8 cellular contexts compared by ENCODE assay signal in genomic region chr3:147616998-147617619, GRCh38.
A peak's percentile ranks its signal among the peaks of the same experiment; 100 is the strongest.
DNase-seq lines count a peak whose midpoint lies in the region; ATAC-seq and TF ChIP-seq lines count a peak whose summit lies in the region.

No MANE protein-coding gene starts in this region.

- H3K9me3 Mint-ChIP-seq in WTC11 (no peaks in the 10 kb centered on the region), T-cell (peaks cover 0 to 4% (median 0%) of the 10 kb centered on the region in 3 donors)

- H3K36me3 ChIP-seq in esophagus squamous epithelium: no peaks in the 10 kb centered on the region

- TF ChIP-seq CTCF in WTC11 (IDR thresholded peaks at IDR 0.05) (peak; percentile 59), esophagus squamous epithelium (IDR thresholded peaks at IDR 0.05) (no peak)

- no peaks in the 10 kb centered on the region for H3K27me3 ChIP-seq in esophagus squamous epithelium

- H3K27ac ChIP-seq in esophagus squamous epithelium: no peak overlapping the region

- TF ChIP-seq POLR2A in esophagus squamous epithelium (IDR thresholded peaks at IDR 0.05): no peak

- intact Hi-C loops in esophagus squamous epithelium (cut with DNase I): no loop called here

- 5 to 16% methylated on average over 2 of the region's 2 CpGs for WGBS in esophagus squamous epithelium, 2 donors

- H3K4me3 Mint-ChIP-seq in WTC11 (no peak overlapping the region), T-cell (no peak overlapping the region)

- DNase-seq in DMS53 (lab: John Stamatoyannopoulos, UW) (peak; percentile 75), M059J (ENCODE audit: low read depth) (peak; percentile 19), WTC11 (ENCODE audit: low spot score) (no peak), lung microvascular endothelial cell (ENCODE audit: low read depth in 2 of 2) (peak; percentile 23 to 33), T-cell (no peak), NCI-H2227 (lab: John Stamatoyannopoulos, UW; ENCODE audit: unreplicated experiment) (no peak), T-helper 9 cell (no peak), esophagus squamous epithelium (lab: John Stamatoyannopoulos, UW) (no peak)

- no peak overlapping the region for H3K4me3 ChIP-seq in esophagus squamous epithelium

- no peaks in the 10 kb centered on the region for H3K9me3 ChIP-seq in esophagus squamous epithelium

- H3K36me3 Mint-ChIP-seq in WTC11: no peaks in the 10 kb centered on the region
- no peaks in the 10 kb centered on the region for H3K36me3 Mint-ChIP-seq in T-cell

- H3K27me3 Mint-ChIP-seq in WTC11 (ENCODE audit: low read depth): no peaks in the 10 kb centered on the region
- H3K27me3 Mint-ChIP-seq in T-cell: no peaks in the 10 kb centered on the region

- CTCF ChIA-PET in WTC11 (lab: Charles Lee): interaction anchor here (0.6 to 1.4 kb wide), 25 partner anchors 8 to 799 kb away, joined by 3 to 14 read pairs (median 3); no protein-coding TSS in a partner anchor
- CTCF ChIA-PET in T-cell (lab: Charles Lee): no interaction called here

- H3K27ac Mint-ChIP-seq in WTC11 (no peak overlapping the region), T-cell (no peak overlapping the region)

- H3K4me1 ChIP-seq in esophagus squamous epithelium: no peaks in the 10 kb centered on the region

- ATAC-seq in WTC11 (no peak), T-cell (replicated peaks in 1 of 4) (no peak)

- peaks cover 27% of the 10 kb centered on the region for H3K4me1 Mint-ChIP-seq in WTC11
- no peaks in the 10 kb centered on the region for H3K4me1 Mint-ChIP-seq in T-cell

- POLR2A ChIA-PET in WTC11 (lab: Charles Lee): no interaction called here
- POLR2A ChIA-PET in T-cell (lab: Charles Lee): no interaction called here

TF ChIP-seq in WTC11, 78 proteins besides CTCF, POLR2A, EP300 and RAD21:
- TF ChIP-seq TP53 (CRISPR knock-in tag; IDR thresholded peaks at IDR 0.05) (no peak), PREB (CRISPR knock-in tag; IDR thresholded peaks at IDR 0.05; ENCODE audit: borderline replicate concordance) (no peak), ESRRA (CRISPR knock-in tag; IDR thresholded peaks at IDR 0.05; ENCODE audit: borderline replicate concordance) (no peak), ZNF423 (CRISPR knock-in tag; IDR thresholded peaks at IDR 0.05) (no peak), FOXJ3 (CRISPR knock-in tag; IDR thresholded peaks at IDR 0.05; ENCODE audit: borderline replicate concordance) (no peak), PRDM15 (CRISPR knock-in tag; IDR thresholded peaks at IDR 0.05) (no peak), NR2C2 (CRISPR knock-in tag; IDR thresholded peaks at IDR 0.05) (no peak), NFATC4 (CRISPR knock-in tag; IDR thresholded peaks at IDR 0.05) (no peak), ZBTB21 (CRISPR knock-in tag; IDR thresholded peaks at IDR 0.05; ENCODE audit: borderline replicate concordance) (no peak), SMAD3 (CRISPR knock-in tag; IDR thresholded peaks at IDR 0.05; ENCODE audit: borderline replicate concordance) (no peak), CBFB (CRISPR knock-in tag; IDR thresholded peaks at IDR 0.05; ENCODE audit: low read depth) (no peak), ZNF396 (CRISPR knock-in tag; IDR thresholded peaks at IDR 0.05; ENCODE audit: borderline replicate concordance) (no peak), ZSCAN18 (CRISPR knock-in tag; IDR thresholded peaks at IDR 0.05) (no peak)
- TF ChIP-seq, protein P1, sequence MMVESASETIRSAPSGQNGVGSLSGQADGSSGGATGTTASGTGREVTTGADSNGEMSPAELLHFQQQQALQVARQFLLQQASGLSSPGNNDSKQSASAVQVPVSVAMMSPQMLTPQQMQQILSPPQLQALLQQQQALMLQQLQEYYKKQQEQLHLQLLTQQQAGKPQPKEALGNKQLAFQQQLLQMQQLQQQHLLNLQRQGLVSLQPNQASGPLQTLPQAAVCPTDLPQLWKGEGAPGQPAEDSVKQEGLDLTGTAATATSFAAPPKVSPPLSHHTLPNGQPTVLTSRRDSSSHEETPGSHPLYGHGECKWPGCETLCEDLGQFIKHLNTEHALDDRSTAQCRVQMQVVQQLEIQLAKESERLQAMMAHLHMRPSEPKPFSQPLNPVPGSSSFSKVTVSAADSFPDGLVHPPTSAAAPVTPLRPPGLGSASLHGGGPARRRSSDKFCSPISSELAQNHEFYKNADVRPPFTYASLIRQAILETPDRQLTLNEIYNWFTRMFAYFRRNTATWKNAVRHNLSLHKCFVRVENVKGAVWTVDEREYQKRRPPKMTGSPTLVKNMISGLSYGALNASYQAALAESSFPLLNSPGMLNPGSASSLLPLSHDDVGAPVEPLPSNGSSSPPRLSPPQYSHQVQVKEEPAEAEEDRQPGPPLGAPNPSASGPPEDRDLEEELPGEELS (CRISPR knock-in tag; IDR thresholded peaks at IDR 0.05): no peak

Comparison
In these comparisons a context has a peak if more than half of its experiments do, and no peak if none do; other contexts are left out.
1. DNase-seq: peak in DMS53 (single experiment), M059J (single experiment) and lung microvascular endothelial cell (2 of 2); none in WTC11 (single experiment), T-cell (0 of 34), NCI-H2227 (single experiment), T-helper 9 cell (single experiment) and esophagus squamous epithelium (single experiment).